In genomic region chr9:19050637-19051591, GRCh38 we compare ENCODE assay signal across 8 cellular contexts. TPM values are rescaled to one million over a fixed set of nuclear protein-coding genes. Genes with fewer than 3 reads are reported as not detected.
DNase-seq lines count a peak whose midpoint lies in the region; ATAC-seq, FAIRE-seq and TF ChIP-seq lines count a peak whose summit lies in the region.

No MANE protein-coding gene starts in this region.

- no peaks in the 10 kb centered on the region for H3K27me3 ChIP-seq in bronchial epithelial cell (ENCODE audit: control insufficient read depth, insufficient read depth, low read length)

- H3K4me1 Mint-ChIP-seq in IgD-negative memory B cell = peaks cover 20 to 29% (median 24%) of the 10 kb centered on the region in 3 donors
- H3K4me1 Mint-ChIP-seq in naive B cell = peaks cover 15 to 45% (median 33%) of the 10 kb centered on the region in 3 donors

- FAIRE-seq in bronchial epithelial cell (lab: Jason Lieb, UNC) = no peak

- H3K36me3 Mint-ChIP-seq in IgD-negative memory B cell = peaks cover 4% of the 10 kb centered on the region
- H3K36me3 Mint-ChIP-seq in naive B cell = peaks cover 0 to 8% of the 10 kb centered on the region in 2 donors

- H3K27me3 Mint-ChIP-seq in IgD-negative memory B cell (no peaks in the 10 kb centered on the region), naive B cell (no peaks in the 10 kb centered on the region)

- H3K4me3 ChIP-seq in AG10803 (ENCODE audit: low read length) = peak overlapping the region; percentile 75
- H3K4me3 ChIP-seq in bronchial epithelial cell (ENCODE audit: low read depth, low read length) = peak overlapping the region; percentile 87

- H3K27ac Mint-ChIP-seq in IgD-negative memory B cell = peak overlapping the region; percentile 74 to 99 (median 91)
- peak overlapping the region in 5 of 6 donors; percentile 11 to 97 (median 88) for H3K27ac Mint-ChIP-seq in naive B cell

- ATAC-seq in naive B cell (ENCODE audit: low read depth in 2 of 2) (no peak), HG02973 (IDR thresholded peaks at IDR 0.05; ENCODE audit: unreplicated experiment) (no peak), HG03135 (IDR thresholded peaks at IDR 0.05; ENCODE audit: unreplicated experiment) (no peak)

- H3K4me3 Mint-ChIP-seq in IgD-negative memory B cell (peak overlapping the region; percentile 91 to 96 (median 94)), naive B cell (peak overlapping the region; percentile 90 to 99 (median 96))

- H3K9me3 Mint-ChIP-seq in IgD-negative memory B cell (no peaks in the 10 kb centered on the region), naive B cell (peaks cover 0 to 2% (median 0%) of the 10 kb centered on the region in 7 donors)

- TF ChIP-seq CTCF in AG10803 (conservative IDR thresholded peaks at IDR 0.05; ENCODE audit: low read length) = no peak
- TF ChIP-seq CTCF in bronchial epithelial cell (IDR thresholded peaks at IDR 0.05; ENCODE audit: insufficient read depth, low read length, severe bottlenecking) = no peak

- DNase-seq in AG10803 (ENCODE audit: low read depth) (no peak), bronchial epithelial cell (ENCODE audit: low read depth) (peak; percentile 44), naive B cell (no peak), COLO668 (lab: John Stamatoyannopoulos, UW; ENCODE audit: unreplicated experiment) (no peak), iPS-NIHi11 (ENCODE audit: low spot score) (no peak)

- H3K36me3 ChIP-seq in bronchial epithelial cell (ENCODE audit: control insufficient read depth, insufficient read depth, low read length) = no peaks in the 10 kb centered on the region

RNA-seq across cellular contexts. Expression of gene RRAGA, which starts 1.7 kb away (rescaled TPM):
- polyA plus RNA-seq in IgD-negative memory B cell = 80.1 TPM
- 29.7 and 41.6 TPM in 2 replicates for total RNA-seq in bronchial epithelial cell
- 100 to 1,000 TPM in 3 of 6 donors, 10 to 100 TPM in 3; 84.0 to 123 (median 100) TPM for polyA plus RNA-seq in naive B cell (ENCODE audit: low read depth in 6 of 6)

RNA-seq across cellular contexts. Expression of gene SAXO1, which starts 17.9 kb away (rescaled TPM):
- polyA plus RNA-seq in IgD-negative memory B cell (not detected), naive B cell (ENCODE audit: low read depth in 6 of 6) (under 1 TPM in 2 of 6 donors, not detected in 4; 0.21 to 0.25 TPM)
- not detected in 2 replicates for total RNA-seq in bronchial epithelial cell

RNA-seq across cellular contexts. Expression of gene HAUS6, which starts 51.8 kb away (rescaled TPM):
- 3.7 TPM for polyA plus RNA-seq in IgD-negative memory B cell
- 11.1 and 12.9 TPM in 2 replicates for total RNA-seq in bronchial epithelial cell
- 1 to 10 TPM; 4.0 to 5.5 (median 4.5) TPM for polyA plus RNA-seq in naive B cell (ENCODE audit: low read depth in 6 of 6)
